2 cellular contexts compared by ENCODE assay signal in the genomic region with DNA sequence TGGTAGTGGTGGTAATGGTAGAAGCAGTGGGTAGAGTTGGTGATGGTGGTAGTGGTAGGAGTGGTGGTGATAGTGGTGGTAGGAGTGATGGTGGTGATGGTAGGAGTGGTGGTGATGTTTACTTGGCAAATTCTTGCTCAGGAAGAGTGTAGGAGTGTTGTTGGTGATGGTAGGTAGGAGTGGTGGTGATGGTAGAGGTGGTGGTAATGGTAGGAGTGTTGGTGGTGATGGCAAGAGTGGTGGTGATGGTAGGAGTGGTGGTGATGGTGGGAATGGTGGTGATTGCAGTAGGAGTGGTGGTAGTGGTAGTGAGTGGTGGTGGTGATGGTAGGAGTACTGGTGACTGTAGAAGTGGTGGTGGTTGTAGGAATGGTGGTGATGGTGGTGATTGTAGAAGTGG.
TF ChIP-seq lines count a peak whose summit lies in the region.

No MANE protein-coding gene starts in this region.

TF ChIP-seq in HEK293, 187 proteins besides CTCF, POLR2A, EP300 and RAD21 (continued from another document and continues in another):
- TF ChIP-seq, protein P1, sequence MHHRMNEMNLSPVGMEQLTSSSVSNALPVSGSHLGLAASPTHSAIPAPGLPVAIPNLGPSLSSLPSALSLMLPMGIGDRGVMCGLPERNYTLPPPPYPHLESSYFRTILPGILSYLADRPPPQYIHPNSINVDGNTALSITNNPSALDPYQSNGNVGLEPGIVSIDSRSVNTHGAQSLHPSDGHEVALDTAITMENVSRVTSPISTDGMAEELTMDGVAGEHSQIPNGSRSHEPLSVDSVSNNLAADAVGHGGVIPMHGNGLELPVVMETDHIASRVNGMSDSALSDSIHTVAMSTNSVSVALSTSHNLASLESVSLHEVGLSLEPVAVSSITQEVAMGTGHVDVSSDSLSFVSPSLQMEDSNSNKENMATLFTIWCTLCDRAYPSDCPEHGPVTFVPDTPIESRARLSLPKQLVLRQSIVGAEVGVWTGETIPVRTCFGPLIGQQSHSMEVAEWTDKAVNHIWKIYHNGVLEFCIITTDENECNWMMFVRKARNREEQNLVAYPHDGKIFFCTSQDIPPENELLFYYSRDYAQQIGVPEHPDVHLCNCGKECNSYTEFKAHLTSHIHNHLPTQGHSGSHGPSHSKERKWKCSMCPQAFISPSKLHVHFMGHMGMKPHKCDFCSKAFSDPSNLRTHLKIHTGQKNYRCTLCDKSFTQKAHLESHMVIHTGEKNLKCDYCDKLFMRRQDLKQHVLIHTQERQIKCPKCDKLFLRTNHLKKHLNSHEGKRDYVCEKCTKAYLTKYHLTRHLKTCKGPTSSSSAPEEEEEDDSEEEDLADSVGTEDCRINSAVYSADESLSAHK (tag by site-specific recombination; IDR thresholded peaks at IDR 0.05) = no peak
- 0 out of 2 replicates have a peak, but pooled peaks have one; percentile 28 for TF ChIP-seq ZNF473 (tag by site-specific recombination; IDR thresholded peaks at IDR 0.05)
- TF ChIP-seq ZNF146 (tag by site-specific recombination; IDR thresholded peaks at IDR 0.05) = 0 out of 2 replicates have a peak, but pooled peaks have one; percentile 16
- no peak for TF ChIP-seq ZNF175 (tag by site-specific recombination; IDR thresholded peaks at IDR 0.05)
- peak; percentile 18; the same call in 1 of the 2 replicates for TF ChIP-seq EGR2 (tag by site-specific recombination; IDR thresholded peaks at IDR 0.05; ENCODE audit: low read depth)
- 0 out of 2 replicates have a peak, but pooled peaks have one; percentile 46 for TF ChIP-seq ZNF747 (tag by site-specific recombination; IDR thresholded peaks at IDR 0.05)
- TF ChIP-seq HOXD13 (CRISPR knock-in tag; IDR thresholded peaks at IDR 0.05; ENCODE audit: borderline replicate concordance) = no peak
- TF ChIP-seq, protein P2, sequence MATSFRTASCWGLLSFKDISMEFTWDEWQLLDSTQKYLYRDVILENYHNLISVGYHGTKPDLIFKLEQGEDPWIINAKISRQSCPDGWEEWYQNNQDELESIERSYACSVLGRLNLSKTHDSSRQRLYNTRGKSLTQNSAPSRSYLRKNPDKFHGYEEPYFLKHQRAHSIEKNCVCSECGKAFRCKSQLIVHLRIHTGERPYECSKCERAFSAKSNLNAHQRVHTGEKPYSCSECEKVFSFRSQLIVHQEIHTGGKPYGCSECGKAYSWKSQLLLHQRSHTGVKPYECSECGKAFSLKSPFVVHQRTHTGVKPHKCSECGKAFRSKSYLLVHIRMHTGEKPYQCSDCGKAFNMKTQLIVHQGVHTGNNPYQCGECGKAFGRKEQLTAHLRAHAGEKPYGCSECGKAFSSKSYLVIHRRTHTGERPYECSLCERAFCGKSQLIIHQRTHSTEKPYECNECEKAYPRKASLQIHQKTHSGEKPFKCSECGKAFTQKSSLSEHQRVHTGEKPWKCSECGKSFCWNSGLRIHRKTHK (tag by site-specific recombination; IDR thresholded peaks at IDR 0.05) = no peak
- no peak for TF ChIP-seq MEIS1 (CRISPR knock-in tag; IDR thresholded peaks at IDR 0.05; ENCODE audit: borderline replicate concordance)
- no peak for TF ChIP-seq ZNF132 (tag by site-specific recombination; IDR thresholded peaks at IDR 0.05; ENCODE audit: borderline replicate concordance)
- no peak for TF ChIP-seq PBX3 (CRISPR knock-in tag; IDR thresholded peaks at IDR 0.05)
- no peak for TF ChIP-seq ZBTB8A (tag by site-specific recombination; IDR thresholded peaks at IDR 0.05)
- TF ChIP-seq, protein P3, sequence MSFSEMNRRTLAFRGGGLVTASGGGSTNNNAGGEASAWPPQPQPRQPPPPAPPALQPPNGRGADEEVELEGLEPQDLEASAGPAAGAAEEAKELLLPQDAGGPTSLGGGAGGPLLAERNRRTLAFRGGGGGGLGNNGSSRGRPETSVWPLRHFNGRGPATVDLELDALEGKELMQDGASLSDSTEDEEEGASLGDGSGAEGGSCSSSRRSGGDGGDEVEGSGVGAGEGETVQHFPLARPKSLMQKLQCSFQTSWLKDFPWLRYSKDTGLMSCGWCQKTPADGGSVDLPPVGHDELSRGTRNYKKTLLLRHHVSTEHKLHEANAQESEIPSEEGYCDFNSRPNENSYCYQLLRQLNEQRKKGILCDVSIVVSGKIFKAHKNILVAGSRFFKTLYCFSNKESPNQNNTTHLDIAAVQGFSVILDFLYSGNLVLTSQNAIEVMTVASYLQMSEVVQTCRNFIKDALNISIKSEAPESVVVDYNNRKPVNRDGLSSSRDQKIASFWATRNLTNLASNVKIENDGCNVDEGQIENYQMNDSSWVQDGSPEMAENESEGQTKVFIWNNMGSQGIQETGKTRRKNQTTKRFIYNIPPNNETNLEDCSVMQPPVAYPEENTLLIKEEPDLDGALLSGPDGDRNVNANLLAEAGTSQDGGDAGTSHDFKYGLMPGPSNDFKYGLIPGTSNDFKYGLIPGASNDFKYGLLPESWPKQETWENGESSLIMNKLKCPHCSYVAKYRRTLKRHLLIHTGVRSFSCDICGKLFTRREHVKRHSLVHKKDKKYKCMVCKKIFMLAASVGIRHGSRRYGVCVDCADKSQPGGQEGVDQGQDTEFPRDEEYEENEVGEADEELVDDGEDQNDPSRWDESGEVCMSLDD (tag by site-specific recombination; IDR thresholded peaks at IDR 0.05) = no peak
- TF ChIP-seq ZBTB7A (tag by site-specific recombination; IDR thresholded peaks at IDR 0.05; ENCODE audit: low read depth) = no peak
- no peak for TF ChIP-seq ZNF513 (tag by site-specific recombination; IDR thresholded peaks at IDR 0.05)
- no peak for TF ChIP-seq ZIC2 (tag by site-specific recombination; IDR thresholded peaks at IDR 0.05)
- no peak for TF ChIP-seq ZNF514 (tag by site-specific recombination; IDR thresholded peaks at IDR 0.05)
- TF ChIP-seq ZNF311 (tag by site-specific recombination; IDR thresholded peaks at IDR 0.05; ENCODE audit: borderline replicate concordance) = peak; percentile 77; the same call in 1 of the 2 replicates
- TF ChIP-seq ZNF558 (tag by site-specific recombination; IDR thresholded peaks at IDR 0.05) = no peak

TF ChIP-seq in H1, 55 proteins besides CTCF, POLR2A, EP300 and RAD21 (continued from another document):
- no peak for TF ChIP-seq SUZ12 (IDR thresholded peaks at IDR 0.05; ENCODE audit: low read length)
- no peak for TF ChIP-seq YY1 (IDR thresholded peaks at IDR 0.05; ENCODE audit: low read depth, low read length)
- no peak for TF ChIP-seq RBBP5 (IDR thresholded peaks at IDR 0.05; ENCODE audit: borderline replicate concordance, low read depth, low read length)
- no peak for TF ChIP-seq JUND (IDR thresholded peaks at IDR 0.05; ENCODE audit: low read length)
